Comparison of ENCODE assay signal across 18 cellular contexts in genomic region chrX:121103381-121103780, GRCh38. TPM values are rescaled to one million over a fixed set of nuclear protein-coding genes. Genes with fewer than 3 reads are reported as not detected.
DNase-seq lines count a peak whose midpoint lies in the region; ATAC-seq, FAIRE-seq and TF ChIP-seq lines count a peak whose summit lies in the region.
"Had no signal": no experiment of that assay in that cellular context is flagged by ENCODE, and none has a peak within 500 bp of the region (broad histone marks: within the 10 kb centered on the region; RNA-seq: fewer than 3 reads in every experiment).

No MANE protein-coding gene starts in this region.

- DNase-seq in DMS 273 (lab: John Stamatoyannopoulos, UW; ENCODE audit: unreplicated experiment) (peak; percentile 61), DMS53 treated with DMSO at 0.1 percent for 48 hours (lab: John Stamatoyannopoulos, UW; ENCODE audit: unreplicated experiment) (peak; percentile 35), PC-3 (peak; percentile 49), fibroblast of pulmonary artery (ENCODE audit: low read depth) (peak; percentile 6), GM12891 (ENCODE audit: insufficient read length, low spot score) (no peak), HTR-8/SVneo (ENCODE audit: insufficient read length, low spot score) (no peak), NCI-H345 treated with DMSO at 0.1 percent for 48 hours (lab: John Stamatoyannopoulos, UW; ENCODE audit: unreplicated experiment) (no peak)
- DNase-seq in activated CD4-positive, alpha-beta T cell treated with anti-CD3 and anti-CD28 coated beads, Interleukin-2, amount 50 U/mL, for 4 hours: no peak
- DNase-seq: BE2C, GOT3, Karpas-422, NCI-H1417, NCI-H187 treated with DMSO at 0.1 percent for 48 hours, NCI-H345, NCI-H526 treated with DMSO at 0.1 percent for 48 hours, Peyer's patch had no signal

- H4K20me1 ChIP-seq in PC-3 (ENCODE audit: low read length): no peaks in the 10 kb centered on the region

- no peak overlapping the region for H3K9ac ChIP-seq in PC-3 (ENCODE audit: low read length)

- no peaks in the 10 kb centered on the region for H3K79me2 ChIP-seq in PC-3 (ENCODE audit: low read length)

- H3K4me2 ChIP-seq in PC-3 (ENCODE audit: low read length): no peak overlapping the region

- no peaks in the 10 kb centered on the region for H3K27me3 ChIP-seq in PC-3 (ENCODE audit: low read length)
- H3K27me3 ChIP-seq: BE2C, Peyer's patch had no signal

- no peaks in the 10 kb centered on the region for H3K36me3 ChIP-seq in PC-3 (ENCODE audit: low read depth, low read length)
- H3K36me3 ChIP-seq: BE2C, Peyer's patch had no signal

- H3K9me3 ChIP-seq in PC-3 (ENCODE audit: low read length): no peaks in the 10 kb centered on the region
- H3K9me3 ChIP-seq: BE2C, Peyer's patch had no signal

- no peaks in the 10 kb centered on the region for H3F3A ChIP-seq in PC-3 (ENCODE audit: low read length, unreplicated experiment)

- H3K4me3 ChIP-seq in PC-3 (ENCODE audit: low read length): no peak overlapping the region
- no peak overlapping the region for H3K4me3 ChIP-seq in fibroblast of pulmonary artery (replicated peaks; ENCODE audit: low read depth, low read length)
- H3K4me3 ChIP-seq: Peyer's patch had no signal

- ATAC-seq in PC-3: no peak
- ATAC-seq: SK-N-SH treated with all-trans-retinoic acid at 6 μM for 48 hours had no signal

- no peaks in the 10 kb centered on the region for H3K4me1 ChIP-seq in PC-3 (ENCODE audit: insufficient read depth, low read length)
- H3K4me1 ChIP-seq: BE2C, Peyer's patch had no signal

- TF ChIP-seq POLR2A in GM12891 (IDR thresholded peaks at IDR 0.05; ENCODE audit: low read depth, low read length): no peak

- intact Hi-C loops in PC-3 (cut with micrococcal nuclease): no loop called here

- POLR2A ChIA-PET in PC-3 (lab: Charles Lee; ENCODE audit: unreplicated experiment): no interaction called here

- CTCF ChIA-PET in PC-3 (lab: Charles Lee): no interaction called here

- H3K27ac ChIP-seq in PC-3 (ENCODE audit: low read length): no peak overlapping the region
- H3K27ac ChIP-seq: Peyer's patch had no signal

- no peaks in the 10 kb centered on the region for H3K9me2 ChIP-seq in PC-3 (replicated peaks; ENCODE audit: low read length)

- no TSS peak for BruUV-seq in PC-3 (replicated peaks; lab: Mats Ljungman, UMichigan)

- TF ChIP-seq CTCF in PC-3 (conservative IDR thresholded peaks at IDR 0.05; ENCODE audit: low read depth, low read length): no peak
- TF ChIP-seq CTCF in fibroblast of pulmonary artery (IDR thresholded peaks at IDR 0.05; ENCODE audit: low read length, missing control alignments): no peak

- FAIRE-seq in GM12891 (lab: Jason Lieb, UNC) (no peak), HTR-8/SVneo (lab: Jason Lieb, UNC) (no peak)
- FAIRE-seq: G401.6 had no signal

- H2AFZ ChIP-seq in PC-3 (ENCODE audit: low read length): no peak overlapping the region

TF ChIP-seq in GM12891, 5 proteins besides CTCF, POLR2A, EP300 and RAD21:
- no peak for TF ChIP-seq TAF1 (IDR thresholded peaks at IDR 0.05; ENCODE audit: low read depth, low read length)
- no peak for TF ChIP-seq POLR2AphosphoS5 (IDR thresholded peaks at IDR 0.05; ENCODE audit: low read depth, low read length)
- no peak for TF ChIP-seq PAX5 (IDR thresholded peaks at IDR 0.05; ENCODE audit: insufficient read depth, low read length, severe bottlenecking)
- TF ChIP-seq SPI1 (IDR thresholded peaks at IDR 0.05; ENCODE audit: low read depth, low read length): no peak
- no peak for TF ChIP-seq POU2F2 (IDR thresholded peaks at IDR 0.05; ENCODE audit: low read depth, low read length)

RNA-seq across cellular contexts. Expression of gene GLUD2, which starts 56.0 kb away (rescaled TPM):
- total RNA-seq in PC-3 (2014; rRNA removed): 0.29 and 0.40 TPM in 2 replicates
- 0.58 TPM for polyA plus RNA-seq in GM12891 (2012; ENCODE audit: low read depth, missing spikeins)

Comparison
In these comparisons a context has a peak if more than half of its experiments do, and no peak if none do; other contexts are left out.
1. DNase-seq: peak in DMS 273 (single experiment), DMS53 treated with DMSO at 0.1 percent for 48 hours (single experiment), PC-3 (single experiment) and fibroblast of pulmonary artery (single experiment); none in GM12891 (single experiment), HTR-8/SVneo (single experiment), NCI-H345 treated with DMSO at 0.1 percent for 48 hours (single experiment) and activated CD4-positive, alpha-beta T cell treated with anti-CD3 and anti-CD28 coated beads, Interleukin-2, amount 50 U/mL, for 4 hours (0 of 2).